Comparison of ENCODE assay signal across 1 cellular context in genomic region chrX:153944140-153944799, GRCh38.
TF ChIP-seq lines count a peak whose summit lies in the region.

RENBP (minus strand) TSS chrX:153944643; CDS start chrX:153944610, 33 bp downstream.

TF ChIP-seq in K562, 482 proteins besides CTCF, POLR2A, EP300 and RAD21 (continued from another document):
- TF ChIP-seq, protein P1, sequence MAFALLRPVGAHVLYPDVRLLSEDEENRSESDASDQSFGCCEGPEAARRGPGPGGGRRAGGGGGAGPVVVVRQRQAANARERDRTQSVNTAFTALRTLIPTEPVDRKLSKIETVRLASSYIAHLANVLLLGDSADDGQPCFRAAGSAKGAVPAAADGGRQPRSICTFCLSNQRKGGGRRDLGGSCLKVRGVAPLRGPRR (CRISPR knock-in tag; IDR thresholded peaks at IDR 0.05) = no peak
- TF ChIP-seq POU5F1 (IDR thresholded peaks at IDR 0.05; ENCODE audit: borderline replicate concordance, low read depth, low read length, partially characterized antibody) (no peak), CXXC5 (CRISPR knock-in tag; IDR thresholded peaks at IDR 0.05) (peak; percentile 56), C11orf30 (IDR thresholded peaks at IDR 0.05; ENCODE audit: low read depth) (peak; percentile 30; the same call in 1 of the 2 replicates), ZEB2 (IDR thresholded peaks at IDR 0.05) (no peak), SIX5 (IDR thresholded peaks at IDR 0.05; ENCODE audit: borderline replicate concordance in 1 of 2, insufficient read depth in 1 of 2, low read depth in 1 of 2, low read length in 2 of 2) (no peak), ZBTB49 (CRISPR knock-in tag; IDR thresholded peaks at IDR 0.05; ENCODE audit: borderline replicate concordance) (no peak), TSC22D4 (tag; IDR thresholded peaks at IDR 0.05) (no peak), YBX1 (IDR thresholded peaks at IDR 0.05) (no peak)
- TF ChIP-seq, protein P2, sequence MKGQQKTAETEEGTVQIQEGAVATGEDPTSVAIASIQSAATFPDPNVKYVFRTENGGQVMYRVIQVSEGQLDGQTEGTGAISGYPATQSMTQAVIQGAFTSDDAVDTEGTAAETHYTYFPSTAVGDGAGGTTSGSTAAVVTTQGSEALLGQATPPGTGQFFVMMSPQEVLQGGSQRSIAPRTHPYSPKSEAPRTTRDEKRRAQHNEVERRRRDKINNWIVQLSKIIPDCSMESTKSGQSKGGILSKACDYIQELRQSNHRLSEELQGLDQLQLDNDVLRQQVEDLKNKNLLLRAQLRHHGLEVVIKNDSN (CRISPR knock-in tag; IDR thresholded peaks at IDR 0.05) = peak; percentile 66
- TF ChIP-seq, protein P3, sequence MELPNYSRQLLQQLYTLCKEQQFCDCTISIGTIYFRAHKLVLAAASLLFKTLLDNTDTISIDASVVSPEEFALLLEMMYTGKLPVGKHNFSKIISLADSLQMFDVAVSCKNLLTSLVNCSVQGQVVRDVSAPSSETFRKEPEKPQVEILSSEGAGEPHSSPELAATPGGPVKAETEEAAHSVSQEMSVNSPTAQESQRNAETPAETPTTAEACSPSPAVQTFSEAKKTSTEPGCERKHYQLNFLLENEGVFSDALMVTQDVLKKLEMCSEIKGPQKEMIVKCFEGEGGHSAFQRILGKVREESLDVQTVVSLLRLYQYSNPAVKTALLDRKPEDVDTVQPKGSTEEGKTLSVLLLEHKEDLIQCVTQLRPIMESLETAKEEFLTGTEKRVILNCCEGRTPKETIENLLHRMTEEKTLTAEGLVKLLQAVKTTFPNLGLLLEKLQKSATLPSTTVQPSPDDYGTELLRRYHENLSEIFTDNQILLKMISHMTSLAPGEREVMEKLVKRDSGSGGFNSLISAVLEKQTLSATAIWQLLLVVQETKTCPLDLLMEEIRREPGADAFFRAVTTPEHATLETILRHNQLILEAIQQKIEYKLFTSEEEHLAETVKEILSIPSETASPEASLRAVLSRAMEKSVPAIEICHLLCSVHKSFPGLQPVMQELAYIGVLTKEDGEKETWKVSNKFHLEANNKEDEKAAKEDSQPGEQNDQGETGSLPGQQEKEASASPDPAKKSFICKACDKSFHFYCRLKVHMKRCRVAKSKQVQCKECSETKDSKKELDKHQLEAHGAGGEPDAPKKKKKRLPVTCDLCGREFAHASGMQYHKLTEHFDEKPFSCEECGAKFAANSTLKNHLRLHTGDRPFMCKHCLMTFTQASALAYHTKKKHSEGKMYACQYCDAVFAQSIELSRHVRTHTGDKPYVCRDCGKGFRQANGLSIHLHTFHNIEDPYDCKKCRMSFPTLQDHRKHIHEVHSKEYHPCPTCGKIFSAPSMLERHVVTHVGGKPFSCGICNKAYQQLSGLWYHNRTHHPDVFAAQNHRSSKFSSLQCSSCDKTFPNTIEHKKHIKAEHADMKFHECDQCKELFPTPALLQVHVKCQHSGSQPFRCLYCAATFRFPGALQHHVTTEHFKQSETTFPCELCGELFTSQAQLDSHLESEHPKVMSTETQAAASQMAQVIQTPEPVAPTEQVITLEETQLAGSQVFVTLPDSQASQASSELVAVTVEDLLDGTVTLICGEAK (IDR thresholded peaks at IDR 0.05) = 0 out of 2 replicates have a peak, but pooled peaks have one; percentile 14
- TF ChIP-seq, protein P3 (CRISPR knock-in tag; IDR thresholded peaks at IDR 0.05) = no peak
- TF ChIP-seq, protein P4, sequence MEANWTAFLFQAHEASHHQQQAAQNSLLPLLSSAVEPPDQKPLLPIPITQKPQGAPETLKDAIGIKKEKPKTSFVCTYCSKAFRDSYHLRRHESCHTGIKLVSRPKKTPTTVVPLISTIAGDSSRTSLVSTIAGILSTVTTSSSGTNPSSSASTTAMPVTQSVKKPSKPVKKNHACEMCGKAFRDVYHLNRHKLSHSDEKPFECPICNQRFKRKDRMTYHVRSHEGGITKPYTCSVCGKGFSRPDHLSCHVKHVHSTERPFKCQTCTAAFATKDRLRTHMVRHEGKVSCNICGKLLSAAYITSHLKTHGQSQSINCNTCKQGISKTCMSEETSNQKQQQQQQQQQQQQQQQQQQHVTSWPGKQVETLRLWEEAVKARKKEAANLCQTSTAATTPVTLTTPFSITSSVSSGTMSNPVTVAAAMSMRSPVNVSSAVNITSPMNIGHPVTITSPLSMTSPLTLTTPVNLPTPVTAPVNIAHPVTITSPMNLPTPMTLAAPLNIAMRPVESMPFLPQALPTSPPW (CRISPR knock-in tag; IDR thresholded peaks at IDR 0.05) = peak; percentile 86
- TF ChIP-seq, protein P5, sequence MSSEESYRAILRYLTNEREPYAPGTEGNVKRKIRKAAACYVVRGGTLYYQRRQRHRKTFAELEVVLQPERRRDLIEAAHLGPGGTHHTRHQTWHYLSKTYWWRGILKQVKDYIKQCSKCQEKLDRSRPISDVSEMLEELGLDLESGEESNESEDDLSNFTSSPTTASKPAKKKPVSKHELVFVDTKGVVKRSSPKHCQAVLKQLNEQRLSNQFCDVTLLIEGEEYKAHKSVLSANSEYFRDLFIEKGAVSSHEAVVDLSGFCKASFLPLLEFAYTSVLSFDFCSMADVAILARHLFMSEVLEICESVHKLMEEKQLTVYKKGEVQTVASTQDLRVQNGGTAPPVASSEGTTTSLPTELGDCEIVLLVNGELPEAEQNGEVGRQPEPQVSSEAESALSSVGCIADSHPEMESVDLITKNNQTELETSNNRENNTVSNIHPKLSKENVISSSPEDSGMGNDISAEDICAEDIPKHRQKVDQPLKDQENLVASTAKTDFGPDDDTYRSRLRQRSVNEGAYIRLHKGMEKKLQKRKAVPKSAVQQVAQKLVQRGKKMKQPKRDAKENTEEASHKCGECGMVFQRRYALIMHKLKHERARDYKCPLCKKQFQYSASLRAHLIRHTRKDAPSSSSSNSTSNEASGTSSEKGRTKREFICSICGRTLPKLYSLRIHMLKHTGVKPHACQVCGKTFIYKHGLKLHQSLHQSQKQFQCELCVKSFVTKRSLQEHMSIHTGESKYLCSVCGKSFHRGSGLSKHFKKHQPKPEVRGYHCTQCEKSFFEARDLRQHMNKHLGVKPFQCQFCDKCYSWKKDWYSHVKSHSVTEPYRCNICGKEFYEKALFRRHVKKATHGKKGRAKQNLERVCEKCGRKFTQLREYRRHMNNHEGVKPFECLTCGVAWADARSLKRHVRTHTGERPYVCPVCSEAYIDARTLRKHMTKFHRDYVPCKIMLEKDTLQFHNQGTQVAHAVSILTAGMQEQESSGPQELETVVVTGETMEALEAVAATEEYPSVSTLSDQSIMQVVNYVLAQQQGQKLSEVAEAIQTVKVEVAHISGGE (CRISPR knock-in tag; IDR thresholded peaks at IDR 0.05) = no peak
